Comparison of ENCODE assay signal across 1 cellular context in genomic region chr3:13612829-13613228, GRCh38.
TF ChIP-seq lines count a peak whose summit lies in the region.

No MANE protein-coding gene starts in this region.

TF ChIP-seq in HepG2, 621 proteins besides CTCF, POLR2A, EP300 and RAD21 (continued from another document):
- TF ChIP-seq THRA (CRISPR knock-in tag; IDR thresholded peaks at IDR 0.05; ENCODE audit: borderline replicate concordance), result peak; percentile 47; the same call in 1 of the 2 replicates
TF ChIP-seq in HepG2: peak in this region for 3.
